ENCODE assay signal across 21 cellular contexts in genomic region chr17:67637901-67638641, GRCh38.
DNase-seq lines count a peak whose midpoint lies in the region; ATAC-seq and TF ChIP-seq lines count a peak whose summit lies in the region.
"Had no signal": no experiment of that assay in that cellular context is flagged by ENCODE, and none has a peak within 500 bp of the region (broad histone marks: within the 10 kb centered on the region; RNA-seq: fewer than 3 reads in every experiment).

No MANE protein-coding gene starts in this region.

- H3K4me3 Mint-ChIP-seq in GM23338 (no peak overlapping the region), glutamatergic neuron (ENCODE audit: unreplicated experiment) (no peak overlapping the region)
- H3K4me3 Mint-ChIP-seq: activated CD4-positive, alpha-beta T cell treated with anti-CD3 and anti-CD28 coated beads for 36 hours; activated naive CD8-positive, alpha-beta T cell; neural crest cell; stimulated activated memory B cell treated with anti-CD40 and anti-IgM and Interleukin-4, amounts not matched to agents 10 μg/mL and 1 μg/mL and 100 μg/mL, for 72 hours; T-helper 1 cell treated with Interleukin-12 subunit alpha and Interleukin-12 subunit beta and Interleukin-4 antibody, amounts not matched to agents 30 μg/mL and 1 μg/mL, for 36 hours had no signal

- H3K4me1 Mint-ChIP-seq in GM23338 (peaks cover 20% of the 10 kb centered on the region), glutamatergic neuron (ENCODE audit: low read depth, unreplicated experiment) (peaks cover 21% of the 10 kb centered on the region)
- H3K4me1 Mint-ChIP-seq: activated CD4-positive, alpha-beta T cell treated with anti-CD3 and anti-CD28 coated beads for 36 hours; stimulated activated memory B cell treated with anti-CD40 and anti-IgM and Interleukin-4, amounts not matched to agents 10 μg/mL and 1 μg/mL and 100 μg/mL, for 72 hours had no signal

- H2AFZ ChIP-seq in GM23338 = no peak overlapping the region
- H2AFZ ChIP-seq: hepatocyte had no signal

- H3K9me3 Mint-ChIP-seq in GM23338 (no peaks in the 10 kb centered on the region), glutamatergic neuron (ENCODE audit: unreplicated experiment) (peaks cover 1% of the 10 kb centered on the region)
- H3K9me3 Mint-ChIP-seq: neural crest cell; stimulated activated memory B cell treated with anti-CD40 and anti-IgM and Interleukin-4, amounts not matched to agents 10 μg/mL and 1 μg/mL and 100 μg/mL, for 72 hours; T-helper 1 cell treated with Interleukin-12 subunit alpha and Interleukin-12 subunit beta and Interleukin-4 antibody, amounts not matched to agents 30 μg/mL and 1 μg/mL, for 36 hours had no signal

- H3K79me2 ChIP-seq in GM23338 (replicated peaks; ENCODE audit: insufficient read depth) = no peaks in the 10 kb centered on the region
- H3K79me2 ChIP-seq: hepatocyte had no signal

- H3K36me3 Mint-ChIP-seq in GM23338 (ENCODE audit: low read depth) = peaks cover 9% of the 10 kb centered on the region
- no peaks in the 10 kb centered on the region for H3K36me3 Mint-ChIP-seq in glutamatergic neuron (ENCODE audit: unreplicated experiment)

- H3K27me3 Mint-ChIP-seq in GM23338 (ENCODE audit: insufficient read depth, low read depth, poor library complexity) = peaks cover 3% of the 10 kb centered on the region
- H3K27me3 Mint-ChIP-seq in glutamatergic neuron (ENCODE audit: unreplicated experiment) = peaks cover 6% of the 10 kb centered on the region
- H3K27me3 Mint-ChIP-seq: activated CD4-positive, alpha-beta T cell treated with anti-CD3 and anti-CD28 coated beads for 36 hours; activated naive CD8-positive, alpha-beta T cell; stimulated activated memory B cell treated with anti-CD40 and anti-IgM and Interleukin-4, amounts not matched to agents 10 μg/mL and 1 μg/mL and 100 μg/mL, for 72 hours had no signal

- DNase-seq in GM23338 (ENCODE audit: low spot score) = peak; percentile 19
- DNase-seq in glutamatergic neuron = no peak
- DNase-seq in renal cortical epithelial cell (ENCODE audit: low read depth) = peak; percentile 50
- no peak for DNase-seq in AG20443 (ENCODE audit: low spot score)
- DNase-seq in NCI-H1092 (lab: John Stamatoyannopoulos, UW) = no peak
- no peak for DNase-seq in left lobe of liver (ENCODE audit: low spot score)
- no peak for DNase-seq in ascending aorta (ENCODE audit: low spot score in 2 of 2)
- DNase-seq: activated CD4-positive, alpha-beta T cell treated with anti-CD3 and anti-CD28 coated beads for 36 hours; AML-193; cerebellar nuclear complex; DND-41; HCEC 1CT; KBM-7; NCI-H1436 treated with DMSO at 0.1 percent for 48 hours; NCI-H69 had no signal

- intact Hi-C loops in ascending aorta (cut with DNase I) = no loop called here

- H3K36me3 ChIP-seq in GM23338 (ENCODE audit: insufficient read depth) = no peaks in the 10 kb centered on the region
- H3K36me3 ChIP-seq in ascending aorta = no peaks in the 10 kb centered on the region

- H3K27me3 ChIP-seq in GM23338 (ENCODE audit: insufficient read depth) = no peaks in the 10 kb centered on the region
- H3K27me3 ChIP-seq in ascending aorta = no peaks in the 10 kb centered on the region
- H3K27me3 ChIP-seq: hepatocyte had no signal

- H3K4me2 ChIP-seq in GM23338 = no peak overlapping the region
- H3K4me2 ChIP-seq: hepatocyte had no signal

- H3K27ac Mint-ChIP-seq in GM23338 = no peak overlapping the region
- H3K27ac Mint-ChIP-seq in glutamatergic neuron (ENCODE audit: unreplicated experiment) = peak overlapping the region; percentile 48
- H3K27ac Mint-ChIP-seq: activated CD4-positive, alpha-beta T cell treated with anti-CD3 and anti-CD28 coated beads for 36 hours; stimulated activated memory B cell treated with anti-CD40 and anti-IgM and Interleukin-4, amounts not matched to agents 10 μg/mL and 1 μg/mL and 100 μg/mL, for 72 hours; T-helper 1 cell treated with Interleukin-12 subunit alpha and Interleukin-12 subunit beta and Interleukin-4 antibody, amounts not matched to agents 30 μg/mL and 1 μg/mL, for 36 hours had no signal

- no peaks in the 10 kb centered on the region for H3K9me3 ChIP-seq in ascending aorta

- no peaks in the 10 kb centered on the region for H3F3A ChIP-seq in GM23338 (replicated peaks; ENCODE audit: low read depth)

- H3K9me2 ChIP-seq in GM23338 (ENCODE audit: insufficient read depth) = no peaks in the 10 kb centered on the region

- no peak for ATAC-seq in GM23338
- ATAC-seq in left lobe of liver = no peak
- ATAC-seq: activated CD4-positive, alpha-beta T cell treated with anti-CD3 and anti-CD28 coated beads for 36 hours; stimulated activated memory B cell treated with anti-CD40 and anti-IgM and Interleukin-4, amounts not matched to agents 10 μg/mL and 1 μg/mL and 100 μg/mL, for 72 hours had no signal

- H4K20me1 ChIP-seq in GM23338 (replicated peaks; ENCODE audit: insufficient read depth) = peaks cover 4% of the 10 kb centered on the region; the same call in 1 of the 2 replicates

- H3K4me3 ChIP-seq in GM23338 (no peak overlapping the region), ascending aorta (no peak overlapping the region)
- H3K4me3 ChIP-seq: hepatocyte had no signal

- TF ChIP-seq CTCF in GM23338 (conservative IDR thresholded peaks at IDR 0.05; ENCODE audit: low read depth in 2 of 2) = no peak
- TF ChIP-seq CTCF in VCaP (conservative IDR thresholded peaks at IDR 0.05) = no peak
- no peak for TF ChIP-seq CTCF in glutamatergic neuron (IDR thresholded peaks at IDR 0.05; ENCODE audit: partially characterized antibody, unreplicated experiment)
- no peak for TF ChIP-seq CTCF in ascending aorta (IDR thresholded peaks at IDR 0.05)

- H3K27ac ChIP-seq in GM23338 (ENCODE audit: low read depth) = no peak overlapping the region
- peak overlapping the region; percentile 97 for H3K27ac ChIP-seq in VCaP
- H3K27ac ChIP-seq in ascending aorta = no peak overlapping the region
- H3K27ac ChIP-seq: hepatocyte had no signal

- H3K4me1 ChIP-seq in GM23338 (ENCODE audit: insufficient read depth) = peaks cover 13% of the 10 kb centered on the region
- H3K4me1 ChIP-seq in ascending aorta = no peaks in the 10 kb centered on the region

TF ChIP-seq in GM23338, 12 proteins besides CTCF, POLR2A, EP300 and RAD21 (continues in another document):
- no peak for TF ChIP-seq POLR2AphosphoS5 (IDR thresholded peaks at IDR 0.05; ENCODE audit: low read depth)
- no peak for TF ChIP-seq ZNF114 (CRISPR knock-in tag; IDR thresholded peaks at IDR 0.05)
- no peak for TF ChIP-seq REST (IDR thresholded peaks at IDR 0.05; ENCODE audit: unreplicated experiment)
- no peak for TF ChIP-seq NANOG (IDR thresholded peaks at IDR 0.05; ENCODE audit: borderline replicate concordance)

Comparison
In these comparisons a context has a peak if more than half of its experiments do, and no peak if none do; other contexts are left out.
1. DNase-seq: peak in GM23338 (single experiment) and renal cortical epithelial cell (single experiment); none in glutamatergic neuron (single experiment), AG20443 (single experiment), NCI-H1092 (single experiment), left lobe of liver (single experiment) and ascending aorta (0 of 2).